In the genomic region with DNA sequence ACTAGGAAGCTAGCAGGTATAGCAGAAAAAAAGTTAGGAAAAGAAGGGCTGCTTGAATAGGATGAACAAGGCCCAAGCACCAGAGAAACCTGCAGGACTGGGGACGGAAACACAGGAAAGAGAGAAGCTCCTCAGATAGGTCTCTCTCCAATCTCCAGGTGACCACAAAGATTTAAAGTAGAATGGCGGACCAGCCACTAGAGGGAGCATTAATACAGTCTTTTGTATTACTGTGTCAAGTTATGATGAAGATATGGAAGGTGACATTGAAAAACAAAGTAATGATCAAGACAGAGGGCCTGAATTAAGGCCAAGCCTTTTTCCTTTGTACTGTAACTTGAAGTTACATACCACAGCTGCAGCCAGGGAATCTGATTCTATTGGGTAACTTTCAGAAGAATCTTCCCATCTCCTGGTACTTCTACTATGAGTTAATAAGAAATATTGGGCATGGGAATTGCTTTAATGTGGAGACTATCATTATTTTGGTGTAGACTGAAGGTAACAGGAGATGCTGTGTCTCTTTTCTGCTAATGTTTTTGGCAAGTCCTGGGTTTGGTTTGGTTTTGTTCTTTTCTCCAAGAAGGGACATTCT, we compare ENCODE assay signal across 8 cellular contexts. TPM values are rescaled to one million over a fixed set of nuclear protein-coding genes. Genes with fewer than 3 reads are reported as not detected.
DNase-seq lines count a peak whose midpoint lies in the region; ATAC-seq and TF ChIP-seq lines count a peak whose summit lies in the region.

No MANE protein-coding gene starts in this region.

- POLR2A ChIA-PET in OCI-LY7 (lab: Charles Lee), result interaction anchor here (0.5 to 1.4 kb wide), 4 partner anchors 189 to 229 kb away, joined by 3 to 6 read pairs (median 3); no protein-coding TSS in a partner anchor

- H3K27me3 Mint-ChIP-seq in activated T-helper 1 cell treated with anti-CD3 and anti-CD28 coated beads, Interleukin-12 subunit alpha, Interleukin-12 subunit beta, Interleukin-2, Interleukin-4 antibody, amounts not matched to agents 30 ng/mL and 10 ng/mL and 1 ng/mL, durations not matched to agents 14 hours and 24 hours and 36 hours (ENCODE audit: insufficient read depth), result no peaks in the 10 kb centered on the region

- H3K27ac ChIP-seq in OCI-LY7 (ENCODE audit: low read depth, low read length, poor library complexity, severe bottlenecking) (no peak overlapping the region), gastrocnemius medialis (no peak overlapping the region)

- ATAC-seq in GM19043 (IDR thresholded peaks at IDR 0.05; ENCODE audit: low read depth, unreplicated experiment) (peak; percentile 78), HG03175 (IDR thresholded peaks at IDR 0.05; ENCODE audit: unreplicated experiment) (peak; percentile 89), gastrocnemius medialis (no peak)

- H3K36me3 ChIP-seq in OCI-LY7 (ENCODE audit: insufficient read depth, low read length) (no peaks in the 10 kb centered on the region), gastrocnemius medialis (no peaks in the 10 kb centered on the region)

- TF ChIP-seq CTCF in OCI-LY7 (conservative IDR thresholded peaks at IDR 0.05; ENCODE audit: low read length), result peak; percentile 91
- peak in 3 of 5 experiments; percentile 38 to 51 (median 46) for TF ChIP-seq CTCF in gastrocnemius medialis (IDR thresholded peaks at IDR 0.05 in 4 of 5, conservative IDR thresholded peaks at IDR 0.05 in 1 of 5)

- H3K9me3 Mint-ChIP-seq in activated T-helper 1 cell treated with anti-CD3 and anti-CD28 coated beads, Interleukin-12 subunit alpha, Interleukin-12 subunit beta, Interleukin-2, Interleukin-4 antibody, amounts not matched to agents 30 ng/mL and 10 ng/mL and 1 ng/mL, durations not matched to agents 14 hours and 24 hours and 36 hours, result no peaks in the 10 kb centered on the region

- H4K20me1 ChIP-seq in OCI-LY7 (ENCODE audit: insufficient read depth, low read length), result no peaks in the 10 kb centered on the region

- H3K4me3 ChIP-seq in OCI-LY7 (ENCODE audit: low read depth, low read length, poor library complexity, severe bottlenecking), result no peak overlapping the region
- no peak overlapping the region for H3K4me3 ChIP-seq in gastrocnemius medialis

- no peak overlapping the region for H3K4me3 Mint-ChIP-seq in activated T-helper 1 cell treated with anti-CD3 and anti-CD28 coated beads, Interleukin-12 subunit alpha, Interleukin-12 subunit beta, Interleukin-2, Interleukin-4 antibody, amounts not matched to agents 30 ng/mL and 10 ng/mL and 1 ng/mL, durations not matched to agents 14 hours and 24 hours and 36 hours

- H2AFZ ChIP-seq in OCI-LY7 (ENCODE audit: low read length), result no peak overlapping the region

- DNase-seq in COR-L47 (lab: John Stamatoyannopoulos, UW) (peak; percentile 26), OCI-LY7 (ENCODE audit: low spot score) (peak; percentile 80), germinal center (ENCODE audit: low spot score) (peak; percentile 58), gastrocnemius medialis (no peak), epidermal melanocyte (ENCODE audit: insufficient read length, low spot score) (no peak)
- DNase-seq in activated T-helper 1 cell treated with anti-CD3 and anti-CD28 coated beads, Interleukin-12 subunit alpha, Interleukin-12 subunit beta, Interleukin-2, Interleukin-4 antibody, amounts not matched to agents 30 ng/mL and 10 ng/mL and 1 ng/mL, durations not matched to agents 14 hours and 24 hours and 36 hours (ENCODE audit: low spot score), result peak; percentile 52

- no TSS peak for BruUV-seq in OCI-LY7 (replicated peaks; lab: Mats Ljungman, UMichigan)

- peaks cover 13% of the 10 kb centered on the region for H3K4me1 ChIP-seq in OCI-LY7 (ENCODE audit: insufficient read depth, low read length, poor library complexity, severe bottlenecking)
- H3K4me1 ChIP-seq in gastrocnemius medialis, result no peaks in the 10 kb centered on the region

- H3K79me2 ChIP-seq in OCI-LY7 (ENCODE audit: insufficient read depth, low read depth, low read length), result no peaks in the 10 kb centered on the region

- H3K9me3 ChIP-seq in OCI-LY7 (ENCODE audit: low read length) (no peaks in the 10 kb centered on the region), gastrocnemius medialis (no peaks in the 10 kb centered on the region)

- H3K4me1 Mint-ChIP-seq in activated T-helper 1 cell treated with anti-CD3 and anti-CD28 coated beads, Interleukin-12 subunit alpha, Interleukin-12 subunit beta, Interleukin-2, Interleukin-4 antibody, amounts not matched to agents 30 ng/mL and 10 ng/mL and 1 ng/mL, durations not matched to agents 14 hours and 24 hours and 36 hours (ENCODE audit: low read depth), result peaks cover 71% of the 10 kb centered on the region

- no peak overlapping the region for H3K4me2 ChIP-seq in OCI-LY7 (ENCODE audit: low read length)

- H3K27me3 ChIP-seq in gastrocnemius medialis, result no peaks in the 10 kb centered on the region

- H3K9me2 ChIP-seq in OCI-LY7 (ENCODE audit: insufficient read depth, low read length), result no peaks in the 10 kb centered on the region

- peaks cover 28% of the 10 kb centered on the region for H3K36me3 Mint-ChIP-seq in activated T-helper 1 cell treated with anti-CD3 and anti-CD28 coated beads, Interleukin-12 subunit alpha, Interleukin-12 subunit beta, Interleukin-2, Interleukin-4 antibody, amounts not matched to agents 30 ng/mL and 10 ng/mL and 1 ng/mL, durations not matched to agents 14 hours and 24 hours and 36 hours (ENCODE audit: low read depth)

- CTCF ChIA-PET in OCI-LY7 (lab: Charles Lee; ENCODE audit: unreplicated experiment), result interaction anchor here (0.6 to 2.1 kb wide), 4 partner anchors 9 to 204 kb away, joined by 3 to 11 read pairs (median 4); no protein-coding TSS in a partner anchor

- in situ Hi-C loops in gastrocnemius medialis (cut with MboI; ENCODE audit: low sequenced_read_pairs in 4 of 4), result no loop called here

- TF ChIP-seq POLR2A in gastrocnemius medialis (IDR thresholded peaks at IDR 0.05), result no peak

- no peak overlapping the region for H3K27ac Mint-ChIP-seq in activated T-helper 1 cell treated with anti-CD3 and anti-CD28 coated beads, Interleukin-12 subunit alpha, Interleukin-12 subunit beta, Interleukin-2, Interleukin-4 antibody, amounts not matched to agents 30 ng/mL and 10 ng/mL and 1 ng/mL, durations not matched to agents 14 hours and 24 hours and 36 hours

- intact Hi-C loops in OCI-LY7 (cut with micrococcal nuclease; ENCODE audit: unreplicated experiment), result loop anchor here (1.0 kb wide), 1 partner anchor 19 kb away; no protein-coding TSS in a partner anchor
- intact Hi-C loops in activated T-helper 1 cell treated with anti-CD3 and anti-CD28 coated beads, Interleukin-12 subunit alpha, Interleukin-12 subunit beta, Interleukin-2, Interleukin-4 antibody, amounts not matched to agents 30 ng/mL and 10 ng/mL and 1 ng/mL, durations not matched to agents 14 hours and 24 hours and 36 hours (cut with micrococcal nuclease), result loop anchor here (1.0 kb wide), 3 partner anchors 8 to 27 kb away; no protein-coding TSS in a partner anchor
- intact Hi-C loops in gastrocnemius medialis (cut with DNase I; ENCODE audit: low total_unique reads), result no loop called here

RNA-seq across cellular contexts. Expression of gene OR2AG2, which starts 33.8 kb away (rescaled TPM):
- 0.82 and 2.5 TPM in 2 replicates for total RNA-seq in OCI-LY7 (2014; rRNA removed; shearing (Covaris generic))
- 1.7 and 1.9 TPM in 2 replicates for total RNA-seq in OCI-LY7 (2022)
- total RNA-seq in activated T-helper 1 cell treated with anti-CD3 and anti-CD28 coated beads, Interleukin-12 subunit alpha, Interleukin-12 subunit beta, Interleukin-2, Interleukin-4 antibody, amounts not matched to agents 30 ng/mL and 10 ng/mL and 1 ng/mL, durations not matched to agents 14 hours and 24 hours and 36 hours, result 0.23 and 0.47 TPM in 2 replicates
- total RNA-seq in gastrocnemius medialis, result not detected

RNA-seq across cellular contexts. Expression of gene OR2AG1, which starts 44.9 kb away (rescaled TPM):
- total RNA-seq in OCI-LY7 (2014; rRNA removed; shearing (Covaris generic)), result not detected in 2 replicates
- total RNA-seq in OCI-LY7 (2022), result not detected in 2 replicates
- total RNA-seq in activated T-helper 1 cell treated with anti-CD3 and anti-CD28 coated beads, Interleukin-12 subunit alpha, Interleukin-12 subunit beta, Interleukin-2, Interleukin-4 antibody, amounts not matched to agents 30 ng/mL and 10 ng/mL and 1 ng/mL, durations not matched to agents 14 hours and 24 hours and 36 hours, result not detected in 2 replicates
- total RNA-seq in gastrocnemius medialis, result not detected

RNA-seq across cellular contexts. Expression of gene MRPL17, which starts 54.8 kb away (rescaled TPM):
- total RNA-seq in OCI-LY7 (2014; rRNA removed; shearing (Covaris generic)), result 46.8 and 59.7 TPM in 2 replicates
- 43.0 and 44.0 TPM in 2 replicates for total RNA-seq in OCI-LY7 (2022)
- total RNA-seq in activated T-helper 1 cell treated with anti-CD3 and anti-CD28 coated beads, Interleukin-12 subunit alpha, Interleukin-12 subunit beta, Interleukin-2, Interleukin-4 antibody, amounts not matched to agents 30 ng/mL and 10 ng/mL and 1 ng/mL, durations not matched to agents 14 hours and 24 hours and 36 hours, result 121 and 132 TPM in 2 replicates
- total RNA-seq in gastrocnemius medialis, result 10 to 100 TPM; 25.1 to 33.4 (median 27.7) TPM

Comparison
In these comparisons a context has a peak if more than half of its experiments do, and no peak if none do; other contexts are left out.
1. DNase-seq: peak in COR-L47 (single experiment), OCI-LY7 (single experiment), activated T-helper 1 cell treated with anti-CD3 and anti-CD28 coated beads, Interleukin-12 subunit alpha, Interleukin-12 subunit beta, Interleukin-2, Interleukin-4 antibody, amounts not matched to agents 30 ng/mL and 10 ng/mL and 1 ng/mL, durations not matched to agents 14 hours and 24 hours and 36 hours (single experiment) and germinal center (single experiment); none in gastrocnemius medialis (0 of 2) and epidermal melanocyte (single experiment).
2. ATAC-seq: peak in GM19043 (single experiment) and HG03175 (single experiment); none in gastrocnemius medialis (0 of 2).